In genomic region chr4:23903859-23904438, GRCh38 we compare ENCODE assay signal across 15 cellular contexts. TPM values are rescaled to one million over a fixed set of nuclear protein-coding genes. Genes with fewer than 3 reads are reported as not detected.
DNase-seq lines count a peak whose midpoint lies in the region; TF ChIP-seq lines count a peak whose summit lies in the region.
"Had no signal": no experiment of that assay in that cellular context is flagged by ENCODE, and none has a peak within 500 bp of the region (broad histone marks: within the 10 kb centered on the region; RNA-seq: fewer than 3 reads in every experiment).

No MANE protein-coding gene starts in this region.

- peaks cover 5 to 30% (median 22%) of the 10 kb centered on the region in 4 donors for H3K4me1 ChIP-seq in esophagus muscularis mucosa
- H3K4me1 ChIP-seq in muscle layer of duodenum (ENCODE audit: control insufficient read depth in 1 of 2, insufficient read depth in 2 of 2, low read length in 2 of 2): no peaks in the 10 kb centered on the region

- H3K9me3 ChIP-seq in esophagus muscularis mucosa (no peaks in the 10 kb centered on the region), muscle layer of duodenum (ENCODE audit: control insufficient read depth in 1 of 2, low read length in 2 of 2) (no peaks in the 10 kb centered on the region)

- no peak overlapping the region for H3K4me3 ChIP-seq in esophagus muscularis mucosa
- peak overlapping the region in 1 of 2 donors; percentile 7 for H3K4me3 ChIP-seq in muscle layer of duodenum (ENCODE audit: low read depth in 1 of 2, low read length in 2 of 2)
- H3K4me3 ChIP-seq in H7 (ENCODE audit: insufficient read depth, low read depth, low read length): no peak overlapping the region
- H3K4me3 ChIP-seq: GM23338, skin epidermis had no signal

- H3K36me3 ChIP-seq in esophagus muscularis mucosa (no peaks in the 10 kb centered on the region), muscle layer of duodenum (ENCODE audit: control insufficient read depth in 1 of 2, insufficient read depth in 2 of 2, low read length in 2 of 2) (no peaks in the 10 kb centered on the region), H7 (replicated peaks; ENCODE audit: control insufficient read depth, insufficient read depth, low read length) (no peaks in the 10 kb centered on the region)
- H3K36me3 ChIP-seq: WERI-Rb-1 had no signal

- H3K27me3 ChIP-seq in esophagus muscularis mucosa (no peaks in the 10 kb centered on the region), muscle layer of duodenum (ENCODE audit: low read depth, low read length) (no peaks in the 10 kb centered on the region), H7 (ENCODE audit: control insufficient read depth, insufficient read depth, low read length) (no peaks in the 10 kb centered on the region)

- DNase-seq in DMS53 (lab: John Stamatoyannopoulos, UW): peak; percentile 97
- DNase-seq in NCI-H2107 treated with DMSO at 0.1 percent for 48 hours (lab: John Stamatoyannopoulos, UW; ENCODE audit: unreplicated experiment): peak; percentile 90
- no peak for DNase-seq in esophagus muscularis mucosa (ENCODE audit: extremely low spot score)
- DNase-seq in HCEC 1CT: no peak
- DNase-seq in UCSD-AML1 (lab: John Stamatoyannopoulos, UW; ENCODE audit: unreplicated experiment): no peak
- DNase-seq in activated T-cell treated with anti-CD3 and anti-CD28 coated beads, Interleukin-2, amount 50 U/mL, for 48 hours: no peak
- DNase-seq in H7: no peak
- DNase-seq: activated T-cell treated with anti-CD3 and anti-CD28 coated beads, Interleukin-2, amount 50 U/mL, for 4 hours; central memory CD4-positive, alpha-beta T cell; mesendoderm; WERI-Rb-1 had no signal

- 21% methylated on average over 6 of the region's 7 CpGs for WGBS in esophagus muscularis mucosa

- no peak for TF ChIP-seq CTCF in esophagus muscularis mucosa (IDR thresholded peaks at IDR 0.05)

- intact Hi-C loops in esophagus muscularis mucosa (cut with DNase I): no loop called here

- peak overlapping the region; percentile 71 to 77 (median 72) for H3K27ac ChIP-seq in esophagus muscularis mucosa (replicated peaks in 1 of 4)
- peak overlapping the region; percentile 21 for H3K27ac ChIP-seq in muscle layer of duodenum (ENCODE audit: low read length)
- H3K27ac ChIP-seq: WERI-Rb-1 had no signal

- no peak for TF ChIP-seq POLR2A in esophagus muscularis mucosa (IDR thresholded peaks at IDR 0.05; ENCODE audit: low read depth)

- TF ChIP-seq EP300 in esophagus muscularis mucosa (IDR thresholded peaks at IDR 0.05): peak; percentile 28

RNA-seq across cellular contexts. Expression of gene PPARGC1A, which starts 14.1 kb away (rescaled TPM):
- 10 to 100 TPM; 13.8 to 22.8 (median 17.1) TPM for total RNA-seq in esophagus muscularis mucosa
- total RNA-seq in H7 (2014; rRNA removed; shearing (Covaris generic)): 1.1 and 2.0 TPM in 2 replicates
- total RNA-seq: B cell had no signal

Comparison
In these comparisons a context has a peak if more than half of its experiments do, and no peak if none do; other contexts are left out.
1. DNase-seq: peak in DMS53 (single experiment) and NCI-H2107 treated with DMSO at 0.1 percent for 48 hours (single experiment); none in esophagus muscularis mucosa (single experiment), HCEC 1CT (single experiment), UCSD-AML1 (single experiment), activated T-cell treated with anti-CD3 and anti-CD28 coated beads, Interleukin-2, amount 50 U/mL, for 48 hours (0 of 2) and H7 (single experiment).